8 cellular contexts compared by ENCODE assay signal in the genomic region with DNA sequence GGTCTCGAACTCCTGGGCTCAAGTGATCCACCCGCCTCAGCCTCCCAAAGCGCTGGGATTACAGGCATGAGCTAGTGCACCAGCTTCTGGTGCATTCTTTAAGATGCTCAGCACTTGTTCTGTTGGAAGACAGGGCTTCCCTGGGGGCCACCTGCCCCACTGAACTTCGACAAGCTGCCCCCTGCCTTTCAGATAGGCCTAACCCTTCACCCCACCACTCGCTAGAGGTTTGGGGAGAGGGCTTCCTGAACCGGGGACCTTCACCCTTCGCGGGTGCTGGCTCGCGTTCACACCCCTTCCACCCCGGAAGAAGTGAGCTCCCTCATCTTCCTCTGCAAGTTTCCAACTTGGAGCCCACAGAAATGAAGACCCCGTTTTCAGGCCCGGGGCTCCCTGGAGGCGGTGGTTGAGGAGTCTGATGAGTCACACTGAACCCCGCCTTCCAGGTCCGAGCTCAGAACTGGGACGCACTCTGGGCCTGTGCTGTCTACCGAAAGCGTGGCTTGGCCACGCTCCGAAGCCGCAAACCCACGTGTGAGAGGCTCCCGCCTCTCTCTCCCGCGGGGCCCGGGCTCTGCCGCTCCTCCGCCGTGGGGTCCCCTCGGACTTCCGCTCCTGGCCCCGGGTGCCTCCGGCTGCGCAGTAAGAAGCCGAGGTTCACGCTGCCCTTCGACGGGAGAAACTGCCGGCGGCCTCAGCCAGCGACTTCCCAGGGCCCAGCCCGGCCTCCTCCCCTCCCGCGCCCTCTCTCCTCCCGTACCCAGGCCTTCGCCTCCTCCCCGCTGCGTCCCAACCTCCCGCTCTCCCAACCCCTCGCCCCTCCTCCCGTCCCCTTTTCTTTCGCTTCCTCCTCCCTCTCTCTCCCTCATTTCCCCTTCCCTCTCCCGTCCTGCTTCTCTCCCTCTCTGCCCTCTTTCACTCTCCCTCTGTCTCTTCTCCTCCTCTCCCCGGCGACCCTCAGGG. TPM values are rescaled to one million over a fixed set of nuclear protein-coding genes. Genes with fewer than 3 reads are reported as not detected.
DNase-seq lines count a peak whose midpoint lies in the region; ATAC-seq, FAIRE-seq and TF ChIP-seq lines count a peak whose summit lies in the region.

No MANE protein-coding gene starts in this region.

- H3K4me3 ChIP-seq in GM12864 (ENCODE audit: low read depth, low read length) = peak overlapping the region; percentile 45
- H3K4me3 ChIP-seq in brain microvascular endothelial cell (ENCODE audit: low read depth, low read length) = peak overlapping the region; percentile 55
- H3K4me3 ChIP-seq in small intestine (ENCODE audit: low read depth in 1 of 2, low read length in 2 of 2) = peak overlapping the region in 1 of 2 donors; percentile 19
- no peak overlapping the region for H3K4me3 ChIP-seq in OCI-LY7 (ENCODE audit: low read depth, low read length, poor library complexity, severe bottlenecking)

- no peaks in the 10 kb centered on the region for H3K79me2 ChIP-seq in OCI-LY7 (ENCODE audit: insufficient read depth, low read depth, low read length)

- H4K20me1 ChIP-seq in OCI-LY7 (ENCODE audit: insufficient read depth, low read length) = no peaks in the 10 kb centered on the region

- no peaks in the 10 kb centered on the region for H3K36me3 Mint-ChIP-seq in T-helper 1 cell treated with Interleukin-12 subunit alpha and Interleukin-12 subunit beta and Interleukin-4 antibody, amounts not matched to agents 30 μg/mL and 1 μg/mL, for 36 hours (ENCODE audit: low read depth)

- H2AFZ ChIP-seq in OCI-LY7 (ENCODE audit: low read length) = no peak overlapping the region

- H3K27ac Mint-ChIP-seq in T-helper 1 cell treated with Interleukin-12 subunit alpha and Interleukin-12 subunit beta and Interleukin-4 antibody, amounts not matched to agents 30 μg/mL and 1 μg/mL, for 36 hours = no peak overlapping the region

- peak overlapping the region; percentile 22 for H3K4me3 Mint-ChIP-seq in T-helper 1 cell treated with Interleukin-12 subunit alpha and Interleukin-12 subunit beta and Interleukin-4 antibody, amounts not matched to agents 30 μg/mL and 1 μg/mL, for 36 hours

- H3K36me3 ChIP-seq in brain microvascular endothelial cell (replicated peaks) (no peaks in the 10 kb centered on the region), small intestine (ENCODE audit: control insufficient read depth in 2 of 2, insufficient read depth in 2 of 2, low read length in 2 of 2) (no peaks in the 10 kb centered on the region), OCI-LY7 (ENCODE audit: insufficient read depth, low read length) (no peaks in the 10 kb centered on the region)

- ATAC-seq in HG02759 (IDR thresholded peaks at IDR 0.05; ENCODE audit: unreplicated experiment) = no peak

- H3K4me2 ChIP-seq in OCI-LY7 (ENCODE audit: low read length) = no peak overlapping the region

- no TSS peak for BruUV-seq in OCI-LY7 (replicated peaks; lab: Mats Ljungman, UMichigan)

- H3K27me3 ChIP-seq in brain microvascular endothelial cell (replicated peaks) (no peaks in the 10 kb centered on the region), small intestine (ENCODE audit: control insufficient read depth in 2 of 2, insufficient read depth in 2 of 2, low read length in 2 of 2) (no peaks in the 10 kb centered on the region)

- intact Hi-C loops in OCI-LY7 (cut with micrococcal nuclease; ENCODE audit: unreplicated experiment) = no loop called here

- CTCF ChIA-PET in OCI-LY7 (lab: Charles Lee; ENCODE audit: unreplicated experiment) = no interaction called here

- FAIRE-seq in small intestine (lab: Jason Lieb, UNC) = no peak

- H3K4me1 Mint-ChIP-seq in T-helper 1 cell treated with Interleukin-12 subunit alpha and Interleukin-12 subunit beta and Interleukin-4 antibody, amounts not matched to agents 30 μg/mL and 1 μg/mL, for 36 hours (ENCODE audit: low read depth) = no peaks in the 10 kb centered on the region

- H3K27ac ChIP-seq in brain microvascular endothelial cell (no peak overlapping the region), small intestine (ENCODE audit: low read depth in 1 of 2, low read length in 1 of 2) (peak overlapping the region; percentile 12 to 87), OCI-LY7 (ENCODE audit: low read depth, low read length, poor library complexity, severe bottlenecking) (no peak overlapping the region)

- 30 to 44% (median 41%) methylated on average over 56 of the region's 56 CpGs for WGBS in small intestine, 3 donors

- peaks cover 40% of the 10 kb centered on the region for H3K27me3 Mint-ChIP-seq in T-helper 1 cell treated with Interleukin-12 subunit alpha and Interleukin-12 subunit beta and Interleukin-4 antibody, amounts not matched to agents 30 μg/mL and 1 μg/mL, for 36 hours (ENCODE audit: low read depth)

- no peaks in the 10 kb centered on the region for H3K9me3 Mint-ChIP-seq in T-helper 1 cell treated with Interleukin-12 subunit alpha and Interleukin-12 subunit beta and Interleukin-4 antibody, amounts not matched to agents 30 μg/mL and 1 μg/mL, for 36 hours

- no peak for TF ChIP-seq CTCF in GM12864 (IDR thresholded peaks at IDR 0.05; ENCODE audit: low read depth, low read length, missing control alignments)
- no peak for TF ChIP-seq CTCF in brain microvascular endothelial cell (IDR thresholded peaks at IDR 0.05; ENCODE audit: low read depth, low read length, missing control alignments)
- no peak for TF ChIP-seq CTCF in OCI-LY7 (conservative IDR thresholded peaks at IDR 0.05; ENCODE audit: low read length)

- DNase-seq in GM12864 (ENCODE audit: low read depth) = no peak
- no peak for DNase-seq in brain microvascular endothelial cell
- peak; percentile 93 for DNase-seq in iPS-NIHi11 (ENCODE audit: low spot score)
- peak; percentile 52 for DNase-seq in small intestine
- no peak for DNase-seq in NCI-H2196 (lab: John Stamatoyannopoulos, UW; ENCODE audit: unreplicated experiment)
- DNase-seq in OCI-LY7 (ENCODE audit: low spot score) = no peak

- H3K9me3 ChIP-seq in small intestine (ENCODE audit: control insufficient read depth, low read depth) = no peaks in the 10 kb centered on the region
- H3K9me3 ChIP-seq in OCI-LY7 (ENCODE audit: low read length) = no peaks in the 10 kb centered on the region

- in situ Hi-C loops in brain microvascular endothelial cell (cut with HindIII; ENCODE audit: low pct_ligation_motif_present, low sequenced_read_pairs) = no loop called here

- no peaks in the 10 kb centered on the region for H3K9me2 ChIP-seq in OCI-LY7 (ENCODE audit: insufficient read depth, low read length)

- H3K4me1 ChIP-seq in small intestine (ENCODE audit: control insufficient read depth in 2 of 2, insufficient read depth in 1 of 2, low read depth in 1 of 2, low read length in 1 of 2) (peaks cover 0 to 12% of the 10 kb centered on the region in 2 donors), OCI-LY7 (ENCODE audit: insufficient read depth, low read length, poor library complexity, severe bottlenecking) (no peaks in the 10 kb centered on the region)

- POLR2A ChIA-PET in OCI-LY7 (lab: Charles Lee) = interaction anchor here (0.6 to 1.5 kb wide), 3 partner anchors 12 to 43 kb away, joined by 3 to 6 read pairs (median 3); no protein-coding TSS in a partner anchor

RNA-seq across cellular contexts. Expression of a gene that starts 47.5 kb away (rescaled TPM):
- 10 to 100 TPM; 15.0 to 22.7 (median 15.4) TPM for polyA plus RNA-seq in small intestine
- total RNA-seq in OCI-LY7 (2014; rRNA removed; shearing (Covaris generic)) = 129 and 150 TPM in 2 replicates
- 115 and 127 TPM in 2 replicates for total RNA-seq in OCI-LY7 (2022)

Comparison
In these comparisons a context has a peak if more than half of its experiments do, and no peak if none do; other contexts are left out.
1. DNase-seq: peak in iPS-NIHi11 (single experiment) and small intestine (single experiment); none in GM12864 (single experiment), brain microvascular endothelial cell (single experiment), NCI-H2196 (single experiment) and OCI-LY7 (single experiment).
2. H3K27ac ChIP-seq: peak in small intestine (2 of 2); none in brain microvascular endothelial cell (single experiment) and OCI-LY7 (single experiment).